ENCODE assay signal across 17 cellular contexts in the genomic region with DNA sequence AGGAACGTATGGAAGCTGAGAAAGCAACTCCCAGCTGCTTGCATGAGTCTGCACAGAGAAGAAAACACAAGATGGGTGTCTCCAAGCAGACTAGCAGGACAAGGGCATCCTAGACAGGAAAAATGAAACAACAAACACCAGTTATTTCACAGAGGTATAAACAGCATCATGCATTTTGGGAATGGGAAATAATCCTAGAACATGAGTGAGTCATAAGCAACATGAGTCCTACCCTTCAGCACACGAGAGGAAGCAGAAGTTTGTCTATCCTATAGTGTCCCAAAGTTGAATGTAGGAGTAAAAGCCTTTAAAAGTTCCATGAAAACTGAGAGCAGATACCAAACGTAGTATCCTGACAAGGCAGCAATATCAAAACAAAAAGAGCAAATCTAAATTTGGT. TPM values are rescaled to one million over a fixed set of nuclear protein-coding genes. Genes with fewer than 3 reads are reported as not detected.
DNase-seq lines count a peak whose midpoint lies in the region; ATAC-seq, FAIRE-seq and TF ChIP-seq lines count a peak whose summit lies in the region.
"Had no signal": no experiment of that assay in that cellular context is flagged by ENCODE, and none has a peak within 500 bp of the region (broad histone marks: within the 10 kb centered on the region; RNA-seq: fewer than 3 reads in every experiment).

No MANE protein-coding gene starts in this region.

- POLR2A ChIA-PET in K562 (lab: Yijun Ruan, JAX) = interaction anchor here (1.1 kb wide), 1 partner anchor 564 kb away, joined by 5 read pairs; no protein-coding TSS in a partner anchor

- intact Hi-C loops in K562 (cut with micrococcal nuclease) = no loop called here

- H3K4me1 Mint-ChIP-seq in nephron progenitor cell (no peaks in the 10 kb centered on the region), HFFc6 (ENCODE audit: low read depth) (no peaks in the 10 kb centered on the region)
- H3K4me1 Mint-ChIP-seq: CD14-positive monocyte had no signal

- no peak overlapping the region for H3K9ac ChIP-seq in K562 (ENCODE audit: insufficient read depth in 1 of 2, low read depth in 2 of 2, low read length in 2 of 2)

- H3K36me3 ChIP-seq in K562 (ENCODE audit: control insufficient read depth, insufficient read depth, low read length) = no peaks in the 10 kb centered on the region

- ATAC-seq in K562 = no peak
- ATAC-seq: CD8-positive, alpha-beta T cell had no signal

- no peak for TF ChIP-seq POLR2A in GM12891 (IDR thresholded peaks at IDR 0.05; ENCODE audit: low read depth, low read length)
- TF ChIP-seq POLR2A in H54 (IDR thresholded peaks at IDR 0.05; ENCODE audit: low read depth, low read length) = no peak
- TF ChIP-seq POLR2A in K562 (conservative IDR thresholded peaks at IDR 0.05) = no peak

- H3K27ac ChIP-seq in K562 (ENCODE audit: extremely low read depth, low read depth, low read length) = no peak overlapping the region

- no peaks in the 10 kb centered on the region for H3K9me3 ChIP-seq in K562 (replicated peaks; ENCODE audit: control insufficient read depth, insufficient read depth, low read depth, low read length)

- no peak for TF ChIP-seq RAD21 in K562 (CRISPR knock-in tag; conservative IDR thresholded peaks at IDR 0.05 in 1 of 2, IDR thresholded peaks at IDR 0.05 in 1 of 2)

- H3K27me3 Mint-ChIP-seq in nephron progenitor cell (ENCODE audit: low read depth, poor library complexity) = peaks cover 17% of the 10 kb centered on the region
- no peaks in the 10 kb centered on the region for H3K27me3 Mint-ChIP-seq in HFFc6 (ENCODE audit: insufficient read depth)

- H3K9me1 ChIP-seq in K562 (ENCODE audit: control insufficient read depth, insufficient read depth, low read length) = no peaks in the 10 kb centered on the region

- no peaks in the 10 kb centered on the region for H3K79me2 ChIP-seq in K562 (ENCODE audit: control insufficient read depth, insufficient read depth, low read length)

- H3K9me3 Mint-ChIP-seq in nephron progenitor cell (no peaks in the 10 kb centered on the region), HFFc6 (no peaks in the 10 kb centered on the region)
- H3K9me3 Mint-ChIP-seq: CD14-positive monocyte; CD8-positive, alpha-beta T cell; H9 had no signal

- DNase-seq in GM12891 (ENCODE audit: insufficient read length, low spot score) (no peak), H54 (ENCODE audit: insufficient read length, low spot score) (no peak), K562 (ENCODE audit: extremely low read depth in 1 of 4, low spot score in 3 of 4) (no peak), nephron progenitor cell (no peak), NCI-H187 (lab: John Stamatoyannopoulos, UW) (no peak), HFFc6 (no peak)
- no peak for DNase-seq in stimulated activated naive CD4-positive, alpha-beta T cell (lab: John Stamatoyannopoulos, UW)
- DNase-seq: CD8-positive, alpha-beta T cell; COR-L47; DMS153; DND-41; GDM1; H9 had no signal

- BruUV-seq in K562 (replicated peaks; lab: Mats Ljungman, UMichigan) = no TSS peak

- H3K36me3 Mint-ChIP-seq in nephron progenitor cell (ENCODE audit: low read depth) (no peaks in the 10 kb centered on the region), HFFc6 (ENCODE audit: low read depth) (no peaks in the 10 kb centered on the region)
- H3K36me3 Mint-ChIP-seq: CD14-positive monocyte; CD8-positive, alpha-beta T cell had no signal

- H3K4me1 ChIP-seq in K562 (replicated peaks in 1 of 2; ENCODE audit: control insufficient read depth in 2 of 2, insufficient read depth in 2 of 2, low read length in 2 of 2) = peaks cover 0 to 6% of the 10 kb centered on the region in 2 experiments; a peak in 3 of 5 replicates

- H4K20me1 ChIP-seq in K562 (replicated peaks; ENCODE audit: control insufficient read depth, insufficient read depth, low read length) = no peaks in the 10 kb centered on the region

- TF ChIP-seq CTCF in K562 (IDR thresholded peaks at IDR 0.05 in 2 of 3, conservative IDR thresholded peaks at IDR 0.05 in 1 of 3; ENCODE audit: insufficient read depth in 2 of 3, low read depth in 1 of 3, low read length in 3 of 3) = no peak
- no peak for TF ChIP-seq CTCF in nephron progenitor cell (IDR thresholded peaks at IDR 0.05)
- TF ChIP-seq CTCF in HFFc6 (IDR thresholded peaks at IDR 0.05) = no peak

- in situ Hi-C loops in K562 (cut with MboI) = no loop called here

- H3K4me2 ChIP-seq in K562 (ENCODE audit: insufficient read depth, low read length) = no peak overlapping the region

- H3K27ac Mint-ChIP-seq in nephron progenitor cell (peak overlapping the region; percentile 67), HFFc6 (no peak overlapping the region)
- H3K27ac Mint-ChIP-seq: CD14-positive monocyte; CD8-positive, alpha-beta T cell; H9 had no signal

- no peaks in the 10 kb centered on the region for H3K27me3 ChIP-seq in K562 (ENCODE audit: control insufficient read depth in 2 of 2, insufficient read depth in 2 of 2, low read length in 2 of 2)

- TF ChIP-seq EP300 in K562 (IDR thresholded peaks at IDR 0.05; ENCODE audit: low read length) = no peak

- H2AFZ ChIP-seq in K562 (ENCODE audit: low read depth, low read length) = peak overlapping the region; percentile 66

- WGBS in K562 (ENCODE audit: insufficient coverage, low coverage, missing lambda C conversion rate) = 18% methylated on average over 3 of the region's 3 CpGs

- CTCF ChIA-PET in K562 (lab: Yijun Ruan, JAX; ENCODE audit: low intra/inter-chr PET ratio) = no interaction called here

- H3K4me3 Mint-ChIP-seq in nephron progenitor cell (no peak overlapping the region), HFFc6 (no peak overlapping the region)
- H3K4me3 Mint-ChIP-seq: CD14-positive monocyte; CD8-positive, alpha-beta T cell; H9 had no signal

- no peak overlapping the region for H3K4me3 ChIP-seq in K562

- FAIRE-seq in GM12891 (lab: Jason Lieb, UNC) (peak; percentile 69), H54 (lab: Jason Lieb, UNC) (peak; percentile 69), K562 (lab: Jason Lieb, UNC) (no peak)
- FAIRE-seq: A204.1, D721Med, HTR-8/SVneo had no signal

TF ChIP-seq in GM12891, 5 proteins besides CTCF, POLR2A, EP300 and RAD21:
- TF ChIP-seq SPI1 (IDR thresholded peaks at IDR 0.05; ENCODE audit: low read depth, low read length) = no peak
- TF ChIP-seq POU2F2 (IDR thresholded peaks at IDR 0.05; ENCODE audit: low read depth, low read length) = no peak
TF ChIP-seq in GM12891: peak in this region for 0.

TF ChIP-seq in K562, 482 proteins besides CTCF, POLR2A, EP300 and RAD21 (continues in another document):
- TF ChIP-seq ZNF785 (CRISPR knock-in tag; IDR thresholded peaks at IDR 0.05) (no peak), ATF7 (IDR thresholded peaks at IDR 0.05) (no peak), DPF2 (IDR thresholded peaks at IDR 0.05) (no peak), FOSL1 (tag; conservative IDR thresholded peaks at IDR 0.05) (0 out of 2 replicates have a peak, but pooled peaks have one; percentile 14), SMAD3 (CRISPR knock-in tag; conservative IDR thresholded peaks at IDR 0.05) (no peak), ZNF133 (CRISPR knock-in tag; IDR thresholded peaks at IDR 0.05) (no peak)
- TF ChIP-seq, protein P1, sequence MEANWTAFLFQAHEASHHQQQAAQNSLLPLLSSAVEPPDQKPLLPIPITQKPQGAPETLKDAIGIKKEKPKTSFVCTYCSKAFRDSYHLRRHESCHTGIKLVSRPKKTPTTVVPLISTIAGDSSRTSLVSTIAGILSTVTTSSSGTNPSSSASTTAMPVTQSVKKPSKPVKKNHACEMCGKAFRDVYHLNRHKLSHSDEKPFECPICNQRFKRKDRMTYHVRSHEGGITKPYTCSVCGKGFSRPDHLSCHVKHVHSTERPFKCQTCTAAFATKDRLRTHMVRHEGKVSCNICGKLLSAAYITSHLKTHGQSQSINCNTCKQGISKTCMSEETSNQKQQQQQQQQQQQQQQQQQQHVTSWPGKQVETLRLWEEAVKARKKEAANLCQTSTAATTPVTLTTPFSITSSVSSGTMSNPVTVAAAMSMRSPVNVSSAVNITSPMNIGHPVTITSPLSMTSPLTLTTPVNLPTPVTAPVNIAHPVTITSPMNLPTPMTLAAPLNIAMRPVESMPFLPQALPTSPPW (CRISPR knock-in tag; IDR thresholded peaks at IDR 0.05) = no peak

RNA-seq across cellular contexts. Expression of a gene that starts 11.3 kb away (rescaled TPM):
- polyA plus RNA-seq in GM12891 (2012; ENCODE audit: low read depth, missing spikeins) = 2.2 TPM
- total RNA-seq in K562 (2011; cell fraction: chromatin; rRNA removed; ENCODE audit: low replicate concordance) = 114 and 187 TPM in 2 replicates
- 100 and 116 TPM in 2 replicates for total RNA-seq in K562 (2011; cell fraction: nucleolus; rRNA removed)
- 130 and 133 TPM in 2 replicates for total RNA-seq in K562 (2011; cell fraction: nucleoplasm; rRNA removed)
- total RNA-seq in K562 (2014; rRNA removed) (17.8 and 21.7 TPM in 2 replicates), K562 (2014; rRNA removed; fragmentation: Illumina TruSeq; extraction: Trizol) (54.0 and 54.2 TPM in 2 replicates), K562 (2015; rRNA removed; fragmentation: Illumina TruSeq; extraction: Trizol) (41.2 and 43.3 TPM in 2 replicates), K562 (2021) (31.1 and 31.6 TPM in 2 replicates)
- polyA plus RNA-seq in K562 (2011; rRNA removed) (41.3 and 44.7 TPM in 2 replicates), K562 (2014; fragmentation: Illumina TruSeq; extraction: Trizol) (19.2 and 23.7 TPM in 2 replicates), K562 (2014; fragmentation: Nextera tagmentation; extraction: Ambion mirVana) (1 to 10 TPM in 1 of 2 experiments, under 1 TPM in 1; 0.87 to 1.9 TPM), K562 (2014; rRNA removed) (14.6 and 18.6 TPM in 2 replicates)
- polyA plus RNA-seq in K562 (2011; cell fraction: cytosol; rRNA removed) = 12.5 and 26.8 TPM in 2 replicates
- 25.7 and 36.5 TPM in 2 replicates for polyA plus RNA-seq in K562 (2011; cell fraction: nucleus; rRNA removed)
- polyA plus RNA-seq in K562 (2012) = 17.5 and 23.2 TPM in 2 replicates
- polyA minus RNA-seq in K562 (2011; rRNA and poly(A)+ RNA removed) = 150 and 168 TPM in 2 replicates
- polyA minus RNA-seq in K562 (2011; cell fraction: cytosol; rRNA and poly(A)+ RNA removed) = 41.7 and 43.8 TPM in 2 replicates
- polyA minus RNA-seq in K562 (2011; cell fraction: nucleus; rRNA and poly(A)+ RNA removed) = 35.1 and 70.3 TPM in 2 replicates
- total RNA-seq in HFFc6 (2021; fragmentation: NEBNext Ultra II Directional; extraction: Animal tissue kit (Norgen Biotek cat#: 25700)) = 1 to 10 TPM in 1 of 6 experiments, under 1 TPM in 5; 0.22 to 1.1 (median 0.41) TPM

Comparison
In these comparisons a context has a peak if more than half of its experiments do, and no peak if none do; other contexts are left out.
1. RNA of a gene that starts 11.3 kb away (total RNA-seq): 17.8 to 187 TPM in K562; 0.22 to 1.1 TPM in HFFc6; every median in the first group is over 4 times any median in the second.